Comparison of ENCODE assay signal across 8 cellular contexts in the genomic region with DNA sequence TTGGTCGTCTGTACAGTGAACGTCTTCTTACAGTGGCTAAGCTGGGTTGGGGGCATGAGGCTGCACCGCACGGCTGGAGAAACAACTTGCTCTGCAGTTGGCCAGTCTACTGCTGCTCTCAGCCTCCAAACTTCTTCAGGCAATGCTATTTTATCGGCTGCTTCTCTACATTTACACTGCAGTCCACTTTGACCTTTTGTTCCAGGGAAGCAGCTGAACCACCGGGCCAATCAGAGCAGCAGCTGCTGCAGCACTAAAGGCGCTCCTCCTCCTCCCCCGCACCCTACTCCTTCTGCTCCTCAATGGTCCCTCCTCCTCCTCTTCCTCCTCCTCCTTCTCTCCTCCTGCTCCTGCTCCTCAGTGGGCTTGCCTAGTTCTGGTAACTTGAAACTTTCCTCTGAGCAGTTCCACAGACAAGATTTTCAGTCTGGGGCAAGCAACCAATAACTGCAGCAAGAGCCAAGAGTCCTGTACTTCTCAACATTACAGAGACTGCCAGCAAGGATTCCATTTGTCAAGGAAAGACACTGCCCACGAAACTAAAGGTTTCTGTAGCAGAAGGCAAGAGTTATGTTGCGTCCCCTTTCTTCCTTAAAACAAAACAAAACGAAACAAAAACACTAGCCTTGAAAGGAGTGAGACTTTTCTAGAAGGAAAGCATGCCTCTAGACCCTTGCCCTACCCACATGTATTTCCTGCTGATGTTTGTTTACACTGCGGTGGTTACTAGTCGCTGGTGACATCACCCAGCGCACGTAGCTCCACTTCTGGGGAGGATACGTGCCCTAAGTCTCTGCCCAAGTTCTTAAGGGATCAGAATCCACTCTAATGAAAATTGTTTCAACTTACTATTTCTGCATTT.
A peak's percentile ranks its signal among the peaks of the same experiment; 100 is the strongest.
DNase-seq lines count a peak whose midpoint lies in the region; ATAC-seq and TF ChIP-seq lines count a peak whose summit lies in the region.

No MANE protein-coding gene starts in this region.

- H3K9me3 Mint-ChIP-seq in activated CD4-positive, alpha-beta memory T cell treated with anti-CD3 and anti-CD28 coated beads, Interleukin-2, amount 10 ng/mL, durations not matched to agents 7 days and 5 days: no peaks in the 10 kb centered on the region

- H3K4me3 ChIP-seq in lower lobe of right lung: peak overlapping the region; percentile 61

- H3K4me1 Mint-ChIP-seq in activated CD4-positive, alpha-beta memory T cell treated with anti-CD3 and anti-CD28 coated beads, Interleukin-2, amount 10 ng/mL, durations not matched to agents 7 days and 5 days: peaks cover 32% of the 10 kb centered on the region

- no peaks in the 10 kb centered on the region for H3K9me3 ChIP-seq in lower lobe of right lung

- intact Hi-C loops in lower lobe of right lung (cut with DNase I): no loop called here

- POLR2A ChIA-PET in activated CD4-positive, alpha-beta memory T cell treated with anti-CD3 and anti-CD28 coated beads, Interleukin-2, amount 10 ng/mL, durations not matched to agents 7 days and 5 days (lab: Charles Lee): interaction anchor here (0.7 to 1.5 kb wide), 4 partner anchors 125 to 369 kb away, joined by 3 to 5 read pairs (median 4); a partner anchor contains a TSS

- H3K27ac ChIP-seq in lower lobe of right lung: peak overlapping the region; percentile 89

- H3K4me3 Mint-ChIP-seq in activated CD4-positive, alpha-beta memory T cell treated with anti-CD3 and anti-CD28 coated beads, Interleukin-2, amount 10 ng/mL, durations not matched to agents 7 days and 5 days: peak overlapping the region; percentile 82

- H3K27me3 Mint-ChIP-seq in activated CD4-positive, alpha-beta memory T cell treated with anti-CD3 and anti-CD28 coated beads, Interleukin-2, amount 10 ng/mL, durations not matched to agents 7 days and 5 days: no peaks in the 10 kb centered on the region

- H3K4me1 ChIP-seq in lower lobe of right lung: peaks cover 38% of the 10 kb centered on the region

- no peaks in the 10 kb centered on the region for H3K27me3 ChIP-seq in lower lobe of right lung (ENCODE audit: low read depth)

- no peaks in the 10 kb centered on the region for H3K36me3 Mint-ChIP-seq in activated CD4-positive, alpha-beta memory T cell treated with anti-CD3 and anti-CD28 coated beads, Interleukin-2, amount 10 ng/mL, durations not matched to agents 7 days and 5 days (ENCODE audit: low read depth)

- H3K27ac Mint-ChIP-seq in activated CD4-positive, alpha-beta memory T cell treated with anti-CD3 and anti-CD28 coated beads, Interleukin-2, amount 10 ng/mL, durations not matched to agents 7 days and 5 days: peak overlapping the region; percentile 91

- CTCF ChIA-PET in activated CD4-positive, alpha-beta memory T cell treated with anti-CD3 and anti-CD28 coated beads, Interleukin-2, amount 10 ng/mL, durations not matched to agents 7 days and 5 days (lab: Charles Lee): interaction anchor here (0.6 to 1.5 kb wide), 5 partner anchors 10 to 298 kb away, joined by 3 to 5 read pairs (median 4); no protein-coding TSS in a partner anchor

- H3K36me3 ChIP-seq in lower lobe of right lung: no peaks in the 10 kb centered on the region

- DNase-seq in AG08396 (ENCODE audit: low spot score) (peak; percentile 84), NCI-H510A (lab: John Stamatoyannopoulos, UW) (peak; percentile 60), lower lobe of right lung (peak; percentile 91)
- peak; percentile 83 for DNase-seq in activated CD4-positive, alpha-beta memory T cell treated with anti-CD3 and anti-CD28 coated beads, Interleukin-2, amount 10 ng/mL, durations not matched to agents 7 days and 5 days
- peak; percentile 17 for DNase-seq in effector CD8-positive, alpha-beta T cell (lab: John Stamatoyannopoulos, UW)
- peak in 2 of 3 experiments; percentile 36 to 66 for DNase-seq in stimulated activated CD4-positive, alpha-beta T cell treated with anti-CD3 and anti-CD28 coated beads, TNF-alpha, amount 100 ng/mL, for 24 hours (ENCODE audit: low read depth in 3 of 3)

- TF ChIP-seq CTCF in lower lobe of right lung (IDR thresholded peaks at IDR 0.05): no peak

- ATAC-seq in GM18873 (IDR thresholded peaks at IDR 0.05; ENCODE audit: low FRiP score, unreplicated experiment) (peak; percentile 96), HG03139 (IDR thresholded peaks at IDR 0.05; ENCODE audit: unreplicated experiment) (peak; percentile 95), lower lobe of right lung (peak; percentile 95 to 97)

Comparison
In these comparisons a context has a peak if more than half of its experiments do, and no peak if none do; other contexts are left out.
1. Peak in every context shown above with its lines: DNase-seq, ATAC-seq, H3K4me3 ChIP-seq and H3K27ac ChIP-seq.
2. DNase-seq: peak in every context shown above with its lines; median percentile 91 in lower lobe of right lung; 84 in AG08396; 83 in activated CD4-positive, alpha-beta memory T cell treated with anti-CD3 and anti-CD28 coated beads, Interleukin-2, amount 10 ng/mL, durations not matched to agents 7 days and 5 days; 60 in NCI-H510A; 51 in stimulated activated CD4-positive, alpha-beta T cell treated with anti-CD3 and anti-CD28 coated beads, TNF-alpha, amount 100 ng/mL, for 24 hours; 17 in effector CD8-positive, alpha-beta T cell.